8 cellular contexts compared by ENCODE assay signal in the genomic region with DNA sequence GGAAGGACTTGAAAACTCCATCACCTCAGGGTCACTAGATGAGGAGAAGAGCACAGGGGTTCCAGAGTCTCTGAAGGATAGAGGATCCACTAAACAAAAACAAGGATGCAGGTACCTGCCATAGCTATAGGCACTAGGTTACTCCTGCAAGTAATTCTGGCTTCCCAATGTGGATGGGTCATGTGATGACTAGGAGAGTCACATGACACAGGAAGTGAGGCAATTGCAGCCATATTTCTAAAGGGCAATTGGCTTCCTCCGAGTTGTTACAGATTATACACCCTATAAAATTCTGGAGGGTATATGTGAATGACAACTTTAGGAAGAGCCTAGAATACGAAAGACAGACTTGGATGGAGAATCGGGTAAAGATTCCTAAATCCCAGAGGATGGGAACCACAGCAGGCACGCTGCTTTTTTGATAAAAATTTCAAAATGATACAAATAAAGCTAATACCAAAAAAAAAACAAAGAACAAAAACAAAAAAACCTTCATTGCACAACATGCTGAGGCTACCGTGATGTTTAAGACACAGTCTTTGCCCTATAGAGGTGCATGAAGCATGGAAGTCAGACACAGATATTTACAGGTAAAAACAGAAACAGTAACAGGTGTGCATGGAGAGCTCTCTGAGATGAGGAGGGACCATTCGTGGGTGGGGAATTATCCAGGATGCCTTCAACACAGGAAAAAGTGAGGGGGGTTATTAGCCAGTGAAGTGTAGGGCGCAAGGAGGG. TPM values are rescaled to one million over a fixed set of nuclear protein-coding genes. Genes with fewer than 3 reads are reported as not detected.
DNase-seq lines count a peak whose midpoint lies in the region; ATAC-seq, FAIRE-seq and TF ChIP-seq lines count a peak whose summit lies in the region.

No MANE protein-coding gene starts in this region.

- TF ChIP-seq CTCF in H9 (conservative IDR thresholded peaks at IDR 0.05) (no peak), dorsolateral prefrontal cortex (IDR thresholded peaks at IDR 0.05 in 54 of 56, conservative IDR thresholded peaks at IDR 0.05 in 2 of 56; ENCODE audit: low read depth in 1 of 56, partially characterized antibody in 56 of 56) (peak in 2 of 56 donors; percentile 15 to 18)

- H4K20me1 ChIP-seq in H9 (ENCODE audit: control insufficient read depth, insufficient read depth, insufficient read length) = no peaks in the 10 kb centered on the region

- peak overlapping the region; percentile 1 to 62 (median 42) for H3K4me3 ChIP-seq in dorsolateral prefrontal cortex

- no peak overlapping the region for H3K14ac ChIP-seq in H9 (ENCODE audit: insufficient read depth, low read length)

- no peak for ATAC-seq in HG02970 (IDR thresholded peaks at IDR 0.05; ENCODE audit: low FRiP score, unreplicated experiment)
- ATAC-seq in HG02981 (IDR thresholded peaks at IDR 0.05; ENCODE audit: unreplicated experiment) = no peak

- no peak overlapping the region for H4K5ac ChIP-seq in H9 (ENCODE audit: insufficient read length, low read depth, low read length)

- H3K4me3 Mint-ChIP-seq in H9 = peak overlapping the region; percentile 50 to 70

- H4K8ac ChIP-seq in H9 (replicated peaks; ENCODE audit: insufficient read length, low read depth, low read length) = no peak overlapping the region

- no peak overlapping the region for H2BK120ac ChIP-seq in H9 (ENCODE audit: low read depth, low read length, poor library complexity, severe bottlenecking)

- H3K9ac ChIP-seq in H9 (ENCODE audit: extremely low read depth, insufficient read length, low read length) = no peak overlapping the region

- H2AFZ ChIP-seq in H9 (ENCODE audit: low read length) = no peak overlapping the region

- DNase-seq in C1 segment of cervical spinal cord (lab: John Stamatoyannopoulos, UW) (peak in 8 of 14 donors; percentile 34 to 84 (median 46)), H9 (peak; percentile 57), RKO (ENCODE audit: low spot score) (peak; percentile 60), dorsolateral prefrontal cortex (peak in 5 of 10 donors; percentile 45 to 85 (median 77)), lung microvascular endothelial cell (ENCODE audit: low read depth in 2 of 2) (peak; percentile 64 to 71), urothelium cell line (ENCODE audit: low spot score) (peak; percentile 54)

- peaks cover 1% of the 10 kb centered on the region; the same call in 1 of the 2 replicates for H3K27me3 Mint-ChIP-seq in H9 (ENCODE audit: low read depth)

- H3K23ac ChIP-seq in H9 (ENCODE audit: insufficient read length, low read depth, low read length) = no peak overlapping the region

- intact Hi-C loops in dorsolateral prefrontal cortex (cut with DNase I) = no loop called here

- no peak overlapping the region for H2BK15ac ChIP-seq in H9 (ENCODE audit: low read depth, low read length)

- H3K79me1 ChIP-seq in H9 (ENCODE audit: insufficient read depth, low read depth, low read length, poor library complexity, severe bottlenecking) = no peaks in the 10 kb centered on the region

- no peak overlapping the region for H2BK5ac ChIP-seq in H9 (ENCODE audit: insufficient read length, low read length)

- H3K4ac ChIP-seq in H9 (ENCODE audit: low read depth, low read length) = no peak overlapping the region

- H4K91ac ChIP-seq in H9 (ENCODE audit: insufficient read length, low read depth, low read length) = no peak overlapping the region

- no peak for FAIRE-seq in urothelium cell line (lab: Jason Lieb, UNC)

- H3K23me2 ChIP-seq in H9 (ENCODE audit: insufficient read length, low read depth, low read length, poor library complexity, severe bottlenecking) = no peaks in the 10 kb centered on the region

- no peak overlapping the region for H2AK5ac ChIP-seq in H9 (ENCODE audit: insufficient read length, low read length)

- H3K56ac ChIP-seq in H9 (ENCODE audit: insufficient read length, low read depth, low read length) = no peak overlapping the region

- no peaks in the 10 kb centered on the region for H3K9me3 ChIP-seq in H9 (ENCODE audit: control insufficient read depth, low read depth, low read length)

- no peak overlapping the region for H2BK12ac ChIP-seq in H9 (ENCODE audit: insufficient read length, low read depth, low read length)

- H3K27me3 ChIP-seq in H9 (ENCODE audit: insufficient read depth, low read length) = no peaks in the 10 kb centered on the region
- no peaks in the 10 kb centered on the region for H3K27me3 ChIP-seq in dorsolateral prefrontal cortex

- H3K4me1 Mint-ChIP-seq in H9 = peaks cover 11 to 16% of the 10 kb centered on the region in 2 experiments

- H3K27ac Mint-ChIP-seq in H9 = peak overlapping the region; percentile 66 to 90 (median 89)

- peak overlapping the region; percentile 7 for H3K4me2 ChIP-seq in H9 (ENCODE audit: insufficient read depth, insufficient read length, low read length)

- no peaks in the 10 kb centered on the region for H3K9me3 Mint-ChIP-seq in H9

- no peak overlapping the region for H3T11ph ChIP-seq in H9 (ENCODE audit: low read length)

- no peak overlapping the region for H3K18ac ChIP-seq in H9 (ENCODE audit: insufficient read length, low read depth, low read length)

- H3K36me3 Mint-ChIP-seq in H9 (ENCODE audit: insufficient read depth in 1 of 3, low read depth in 3 of 3) = peaks cover 6 to 12% (median 11%) of the 10 kb centered on the region in 3 experiments

- no peak overlapping the region for H2BK20ac ChIP-seq in H9 (ENCODE audit: low read depth, low read length, poor library complexity, severe bottlenecking)

- no peaks in the 10 kb centered on the region for H3K79me2 ChIP-seq in H9 (ENCODE audit: insufficient read depth, low read length)

- no peak overlapping the region for H3K27ac ChIP-seq in H9 (ENCODE audit: insufficient read length, low read depth, low read length)
- peak overlapping the region in 56 of 59 donors; percentile 0 to 89 (median 70) for H3K27ac ChIP-seq in dorsolateral prefrontal cortex

- WGBS in H9 (ENCODE audit: extremely low coverage, insufficient read length, low lambda C conversion rate) = no CpG with 5 or more reads among the region's 7 CpGs

- H3K4me1 ChIP-seq in H9 (ENCODE audit: insufficient read depth, low read length) = no peaks in the 10 kb centered on the region

RNA-seq across cellular contexts. Expression of a gene that starts 10.5 kb away (rescaled TPM):
- total RNA-seq in H9 (2021) (43.6 and 45.0 TPM in 2 replicates), dorsolateral prefrontal cortex (10 to 100 TPM; 13.5 to 26.7 (median 20.0) TPM), lung microvascular endothelial cell (28.8 and 31.6 TPM in 2 replicates)

RNA-seq across cellular contexts. Expression of a gene that starts 11.3 kb away (rescaled TPM):
- total RNA-seq in H9 (2021) (5.0 and 5.9 TPM in 2 replicates), dorsolateral prefrontal cortex (10 to 100 TPM; 10.2 to 41.2 (median 21.5) TPM), lung microvascular endothelial cell (7.9 and 9.2 TPM in 2 replicates)

RNA-seq across cellular contexts. Expression of a gene that starts 36.3 kb away (rescaled TPM):
- total RNA-seq in H9 (2021) (40.8 and 41.0 TPM in 2 replicates), dorsolateral prefrontal cortex (10 to 100 TPM; 28.2 to 75.1 (median 42.6) TPM), lung microvascular endothelial cell (2.4 and 3.0 TPM in 2 replicates)

RNA-seq across cellular contexts. Expression of a gene that starts 43.1 kb away (rescaled TPM):
- total RNA-seq in H9 (2021) = 52.5 and 54.0 TPM in 2 replicates
- total RNA-seq in dorsolateral prefrontal cortex = 10 to 100 TPM; 40.4 to 73.3 (median 49.7) TPM
- total RNA-seq in lung microvascular endothelial cell = 24.8 and 34.1 TPM in 2 replicates

RNA-seq across cellular contexts. Expression of a gene that starts 45.4 kb away (rescaled TPM):
- total RNA-seq in H9 (2021) = 16.5 and 18.4 TPM in 2 replicates
- total RNA-seq in dorsolateral prefrontal cortex = 10 to 100 TPM; 10.2 to 31.0 (median 19.3) TPM
- 1.2 and 2.4 TPM in 2 replicates for total RNA-seq in lung microvascular endothelial cell
